ENCODE assay signal across 24 cellular contexts in the genomic region with DNA sequence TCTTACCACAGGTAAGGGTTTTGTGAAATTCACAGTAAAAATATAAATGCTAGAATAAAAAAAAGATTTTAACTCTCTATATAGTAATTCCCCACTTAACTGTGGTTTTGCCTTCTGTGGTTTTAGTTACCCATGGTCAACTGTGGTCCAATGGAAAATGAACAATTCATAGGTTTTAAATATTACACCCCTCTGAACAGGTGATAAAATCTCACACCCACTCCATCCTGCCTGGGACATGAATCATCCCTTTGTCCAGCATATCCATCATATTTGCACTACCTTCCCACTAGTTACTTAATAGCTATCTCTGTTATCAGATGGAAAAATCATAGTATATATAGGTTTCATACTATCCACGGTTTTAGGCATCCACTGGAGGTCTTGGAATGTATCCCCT. TPM values are rescaled to one million over a fixed set of nuclear protein-coding genes. Genes with fewer than 3 reads are reported as not detected.
DNase-seq lines count a peak whose midpoint lies in the region; ATAC-seq, FAIRE-seq and TF ChIP-seq lines count a peak whose summit lies in the region.
"Had no signal": no experiment of that assay in that cellular context is flagged by ENCODE, and none has a peak within 500 bp of the region (broad histone marks: within the 10 kb centered on the region; RNA-seq: fewer than 3 reads in every experiment).

No MANE protein-coding gene starts in this region.

- intact Hi-C loops in left cardiac atrium (cut with DNase I) = no loop called here

- H3K27ac ChIP-seq in trophoblast cell (ENCODE audit: low read depth, low read length) = no peak overlapping the region
- H3K27ac ChIP-seq: coronary artery, PC-9, psoas muscle, suprapubic skin, uterus had no signal

- ATAC-seq in GM18511 (IDR thresholded peaks at IDR 0.05; ENCODE audit: unreplicated experiment) (no peak), left cardiac atrium (no peak)
- ATAC-seq: psoas muscle, T-cell had no signal

- H4K91ac ChIP-seq in trophoblast cell (ENCODE audit: low read depth, low read length) = no peak overlapping the region

- no peak overlapping the region for H3K4me2 ChIP-seq in trophoblast cell (ENCODE audit: low read length)
- H3K4me2 ChIP-seq: PC-9 had no signal

- H3K14ac ChIP-seq in trophoblast cell (ENCODE audit: low read length) = no peak overlapping the region

- H2AK5ac ChIP-seq in trophoblast cell (ENCODE audit: low read length) = no peak overlapping the region

- WGBS in trophoblast cell (ENCODE audit: extremely low coverage, insufficient coverage, insufficient read length) = no CpG with 5 or more reads among the region's 1 CpG

- DNase-seq in GM04504 (ENCODE audit: low read depth) (peak; percentile 5), RCC 7860 (ENCODE audit: low spot score) (no peak), dermis blood vessel endothelial cell (peak; percentile 15), trophoblast cell (peak; percentile 10 to 58), BE2C (no peak), left cardiac atrium (no peak)
- DNase-seq: activated CD4-positive, alpha-beta T cell treated with anti-CD3 and anti-CD28 coated beads, Interleukin-2, amount 50 U/mL, for 48 hours; GOT3; head of caudate nucleus; KG1; mesenchymal stem cell; NCI-H1436 treated with DMSO at 0.1 percent for 48 hours; NCI-H524; PC-9; psoas muscle; small intestine; stimulated activated CD4-positive, alpha-beta T cell treated with anti-CD3 and anti-CD28 coated beads, Interleukin-2, amount 100 ng/mL, for 24 hours; T-cell; uterus had no signal

- no peak overlapping the region for H3K4ac ChIP-seq in trophoblast cell (ENCODE audit: low read depth, low read length)

- H3K9me3 ChIP-seq in trophoblast cell (ENCODE audit: insufficient read depth, low read depth, low read length) = no peaks in the 10 kb centered on the region
- no peaks in the 10 kb centered on the region for H3K9me3 ChIP-seq in BE2C
- H3K9me3 ChIP-seq: psoas muscle, suprapubic skin, uterus had no signal

- peak; percentile 23 for FAIRE-seq in RCC 7860 (lab: Jason Lieb, UNC)
- FAIRE-seq: endometrium, small intestine had no signal

- H3K4me1 ChIP-seq in trophoblast cell (ENCODE audit: control insufficient read depth in 1 of 2, insufficient read depth in 2 of 2, low read length in 2 of 2) (no peaks in the 10 kb centered on the region), BE2C (no peaks in the 10 kb centered on the region)
- H3K4me1 ChIP-seq: psoas muscle, suprapubic skin, uterus had no signal

- H3K79me1 ChIP-seq in trophoblast cell (ENCODE audit: low read length) = no peaks in the 10 kb centered on the region

- no peak overlapping the region for H2BK120ac ChIP-seq in trophoblast cell (ENCODE audit: insufficient read depth, low read length, poor library complexity)

- no peak overlapping the region for H2AFZ ChIP-seq in trophoblast cell (ENCODE audit: insufficient read depth, low read length, poor library complexity)
- H2AFZ ChIP-seq: PC-9 had no signal

- H3K36me3 ChIP-seq in trophoblast cell (ENCODE audit: control insufficient read depth in 1 of 2, insufficient read depth in 2 of 2, low read length in 2 of 2) = peaks cover 2 to 5% of the 10 kb centered on the region in 2 experiments
- peaks cover 15% of the 10 kb centered on the region for H3K36me3 ChIP-seq in BE2C
- H3K36me3 ChIP-seq: uterus had no signal

- H3K4me3 ChIP-seq in trophoblast cell (ENCODE audit: low read depth, low read length) (no peak overlapping the region), BE2C (ENCODE audit: low read depth, low read length) (no peak overlapping the region)
- H3K4me3 ChIP-seq: coronary artery, PC-9, psoas muscle, suprapubic skin, uterus had no signal

- no peak overlapping the region for H3K18ac ChIP-seq in trophoblast cell (ENCODE audit: low read length)

- H3K23ac ChIP-seq in trophoblast cell (ENCODE audit: low read length) = no peak overlapping the region

- H2BK5ac ChIP-seq in trophoblast cell (ENCODE audit: low read depth, low read length, poor library complexity) = no peak overlapping the region

- no peak overlapping the region for H4K8ac ChIP-seq in trophoblast cell (ENCODE audit: low read depth, low read length)

- no peaks in the 10 kb centered on the region for H3K79me2 ChIP-seq in trophoblast cell (ENCODE audit: control insufficient read depth, insufficient read depth, low read length, poor library complexity)

- no peak overlapping the region for H2BK12ac ChIP-seq in trophoblast cell (ENCODE audit: low read length)

- TF ChIP-seq CTCF in BE2C (IDR thresholded peaks at IDR 0.05; ENCODE audit: low read depth, low read length) = no peak

- H3K27me3 ChIP-seq in trophoblast cell (ENCODE audit: insufficient read depth, low read length) (no peaks in the 10 kb centered on the region), BE2C (no peaks in the 10 kb centered on the region)
- H3K27me3 ChIP-seq: suprapubic skin, uterus had no signal

- no peak overlapping the region for H3K9ac ChIP-seq in trophoblast cell (ENCODE audit: low read length)

- H4K12ac ChIP-seq in trophoblast cell (ENCODE audit: low read depth, low read length) = no peak overlapping the region

RNA-seq across cellular contexts. Expression of gene HDGFL3, which starts 49.2 kb away (rescaled TPM):
- total RNA-seq in dermis blood vessel endothelial cell (138 and 168 TPM in 2 replicates), left cardiac atrium (10 to 100 TPM; 30.6 to 48.1 TPM)
- 47.3 and 49.1 TPM in 2 replicates for polyA plus RNA-seq in trophoblast cell (2013)
- 41.8 TPM for polyA plus RNA-seq in BE2C (2012; ENCODE audit: insufficient read depth, insufficient read length, low read depth)
- total RNA-seq: HT-29 had no signal

RNA-seq across cellular contexts. Expression of gene TM6SF1, which starts 50.9 kb away (rescaled TPM):
- 34.7 and 41.9 TPM in 2 replicates for total RNA-seq in dermis blood vessel endothelial cell
- 0.07 and 0.11 TPM in 2 replicates for polyA plus RNA-seq in trophoblast cell (2013)
- 2.5 TPM for polyA plus RNA-seq in BE2C (2012; ENCODE audit: insufficient read depth, insufficient read length, low read depth)
- 10 to 100 TPM; 19.0 to 33.0 TPM for total RNA-seq in left cardiac atrium
- total RNA-seq: HT-29, PC-9 had no signal

Comparison
In these comparisons a context has a peak if more than half of its experiments do, and no peak if none do; other contexts are left out.
1. DNase-seq: peak in GM04504 (single experiment), dermis blood vessel endothelial cell (single experiment) and trophoblast cell (2 of 2); none in RCC 7860 (single experiment), BE2C (single experiment) and left cardiac atrium (single experiment).